In the genomic region with DNA sequence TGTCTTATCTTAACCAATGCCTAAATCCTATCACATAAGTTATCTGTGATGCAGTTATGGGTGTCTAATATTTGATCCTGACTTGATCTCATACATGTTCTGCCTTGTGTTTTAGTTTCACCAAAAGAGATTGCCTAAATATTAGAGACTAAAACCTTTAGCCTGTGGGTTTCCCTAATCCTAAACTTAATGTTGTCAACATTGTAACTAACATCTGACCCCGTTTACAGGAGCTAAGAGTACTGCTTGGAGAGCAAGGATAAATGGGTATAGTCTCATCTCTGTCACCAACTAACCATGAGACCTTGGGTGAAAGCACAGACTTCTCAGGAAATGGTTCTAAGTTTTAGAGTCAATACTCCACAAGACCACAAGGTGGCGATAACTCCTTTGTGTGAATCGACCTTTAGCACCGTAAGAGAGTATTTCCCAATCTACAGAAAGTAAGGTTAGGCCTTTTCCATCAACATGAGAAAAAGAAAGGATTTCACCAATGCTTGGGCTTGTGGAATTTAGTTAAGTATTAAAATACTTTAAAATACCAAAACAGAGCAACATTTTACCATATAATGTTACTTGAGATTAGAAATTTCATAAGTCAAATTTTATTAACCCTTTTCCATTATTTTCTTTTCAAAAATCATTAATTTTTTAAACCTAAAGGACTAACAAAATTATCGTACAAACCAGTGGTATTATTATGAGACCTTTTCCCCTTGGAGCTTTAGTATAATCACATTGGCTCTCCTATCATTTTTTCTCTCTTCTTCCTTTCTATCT, we compare ENCODE assay signal across 1 cellular context.
TF ChIP-seq lines count a peak whose summit lies in the region.

No MANE protein-coding gene starts in this region.

TF ChIP-seq in HepG2, 621 proteins besides CTCF, POLR2A, EP300 and RAD21 (continued from another document):
- TF ChIP-seq, protein P1, sequence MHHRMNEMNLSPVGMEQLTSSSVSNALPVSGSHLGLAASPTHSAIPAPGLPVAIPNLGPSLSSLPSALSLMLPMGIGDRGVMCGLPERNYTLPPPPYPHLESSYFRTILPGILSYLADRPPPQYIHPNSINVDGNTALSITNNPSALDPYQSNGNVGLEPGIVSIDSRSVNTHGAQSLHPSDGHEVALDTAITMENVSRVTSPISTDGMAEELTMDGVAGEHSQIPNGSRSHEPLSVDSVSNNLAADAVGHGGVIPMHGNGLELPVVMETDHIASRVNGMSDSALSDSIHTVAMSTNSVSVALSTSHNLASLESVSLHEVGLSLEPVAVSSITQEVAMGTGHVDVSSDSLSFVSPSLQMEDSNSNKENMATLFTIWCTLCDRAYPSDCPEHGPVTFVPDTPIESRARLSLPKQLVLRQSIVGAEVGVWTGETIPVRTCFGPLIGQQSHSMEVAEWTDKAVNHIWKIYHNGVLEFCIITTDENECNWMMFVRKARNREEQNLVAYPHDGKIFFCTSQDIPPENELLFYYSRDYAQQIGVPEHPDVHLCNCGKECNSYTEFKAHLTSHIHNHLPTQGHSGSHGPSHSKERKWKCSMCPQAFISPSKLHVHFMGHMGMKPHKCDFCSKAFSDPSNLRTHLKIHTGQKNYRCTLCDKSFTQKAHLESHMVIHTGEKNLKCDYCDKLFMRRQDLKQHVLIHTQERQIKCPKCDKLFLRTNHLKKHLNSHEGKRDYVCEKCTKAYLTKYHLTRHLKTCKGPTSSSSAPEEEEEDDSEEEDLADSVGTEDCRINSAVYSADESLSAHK (CRISPR knock-in tag; IDR thresholded peaks at IDR 0.05; ENCODE audit: borderline replicate concordance): no peak
- TF ChIP-seq, protein P2, sequence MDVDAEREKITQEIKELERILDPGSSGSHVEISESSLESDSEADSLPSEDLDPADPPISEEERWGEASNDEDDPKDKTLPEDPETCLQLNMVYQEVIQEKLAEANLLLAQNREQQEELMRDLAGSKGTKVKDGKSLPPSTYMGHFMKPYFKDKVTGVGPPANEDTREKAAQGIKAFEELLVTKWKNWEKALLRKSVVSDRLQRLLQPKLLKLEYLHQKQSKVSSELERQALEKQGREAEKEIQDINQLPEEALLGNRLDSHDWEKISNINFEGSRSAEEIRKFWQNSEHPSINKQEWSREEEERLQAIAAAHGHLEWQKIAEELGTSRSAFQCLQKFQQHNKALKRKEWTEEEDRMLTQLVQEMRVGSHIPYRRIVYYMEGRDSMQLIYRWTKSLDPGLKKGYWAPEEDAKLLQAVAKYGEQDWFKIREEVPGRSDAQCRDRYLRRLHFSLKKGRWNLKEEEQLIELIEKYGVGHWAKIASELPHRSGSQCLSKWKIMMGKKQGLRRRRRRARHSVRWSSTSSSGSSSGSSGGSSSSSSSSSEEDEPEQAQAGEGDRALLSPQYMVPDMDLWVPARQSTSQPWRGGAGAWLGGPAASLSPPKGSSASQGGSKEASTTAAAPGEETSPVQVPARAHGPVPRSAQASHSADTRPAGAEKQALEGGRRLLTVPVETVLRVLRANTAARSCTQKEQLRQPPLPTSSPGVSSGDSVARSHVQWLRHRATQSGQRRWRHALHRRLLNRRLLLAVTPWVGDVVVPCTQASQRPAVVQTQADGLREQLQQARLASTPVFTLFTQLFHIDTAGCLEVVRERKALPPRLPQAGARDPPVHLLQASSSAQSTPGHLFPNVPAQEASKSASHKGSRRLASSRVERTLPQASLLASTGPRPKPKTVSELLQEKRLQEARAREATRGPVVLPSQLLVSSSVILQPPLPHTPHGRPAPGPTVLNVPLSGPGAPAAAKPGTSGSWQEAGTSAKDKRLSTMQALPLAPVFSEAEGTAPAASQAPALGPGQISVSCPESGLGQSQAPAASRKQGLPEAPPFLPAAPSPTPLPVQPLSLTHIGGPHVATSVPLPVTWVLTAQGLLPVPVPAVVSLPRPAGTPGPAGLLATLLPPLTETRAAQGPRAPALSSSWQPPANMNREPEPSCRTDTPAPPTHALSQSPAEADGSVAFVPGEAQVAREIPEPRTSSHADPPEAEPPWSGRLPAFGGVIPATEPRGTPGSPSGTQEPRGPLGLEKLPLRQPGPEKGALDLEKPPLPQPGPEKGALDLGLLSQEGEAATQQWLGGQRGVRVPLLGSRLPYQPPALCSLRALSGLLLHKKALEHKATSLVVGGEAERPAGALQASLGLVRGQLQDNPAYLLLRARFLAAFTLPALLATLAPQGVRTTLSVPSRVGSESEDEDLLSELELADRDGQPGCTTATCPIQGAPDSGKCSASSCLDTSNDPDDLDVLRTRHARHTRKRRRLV (CRISPR knock-in tag; IDR thresholded peaks at IDR 0.05): no peak
- TF ChIP-seq ZNF143 (CRISPR knock-in tag; IDR thresholded peaks at IDR 0.05): no peak
- TF ChIP-seq ZNF3 (CRISPR knock-in tag; IDR thresholded peaks at IDR 0.05): no peak
- no peak for TF ChIP-seq RFXANK (CRISPR knock-in tag; IDR thresholded peaks at IDR 0.05)
